In genomic region chr4:83910693-83911092, GRCh38 we compare ENCODE assay signal across 1 cellular context.
TF ChIP-seq lines count a peak whose summit lies in the region.

No MANE protein-coding gene starts in this region.

TF ChIP-seq in GM23338, 12 proteins besides CTCF, POLR2A, EP300 and RAD21 (continued from another document):
- TF ChIP-seq ZNF462 (CRISPR knock-in tag; IDR thresholded peaks at IDR 0.05), result no peak
- no peak for TF ChIP-seq STAT1 (IDR thresholded peaks at IDR 0.05; ENCODE audit: unreplicated experiment)
- TF ChIP-seq ZNF114 (CRISPR knock-in tag; IDR thresholded peaks at IDR 0.05), result no peak
- TF ChIP-seq REST (IDR thresholded peaks at IDR 0.05; ENCODE audit: unreplicated experiment), result no peak
- TF ChIP-seq JUNB (IDR thresholded peaks at IDR 0.05; ENCODE audit: unreplicated experiment), result no peak
- no peak for TF ChIP-seq CREB1 (CRISPR knock-in tag; IDR thresholded peaks at IDR 0.05; ENCODE audit: low read depth)
- no peak for TF ChIP-seq NANOG (IDR thresholded peaks at IDR 0.05; ENCODE audit: borderline replicate concordance)
TF ChIP-seq in GM23338: peak in this region for 0.
